ENCODE assay signal across 1 cellular context in the genomic region with DNA sequence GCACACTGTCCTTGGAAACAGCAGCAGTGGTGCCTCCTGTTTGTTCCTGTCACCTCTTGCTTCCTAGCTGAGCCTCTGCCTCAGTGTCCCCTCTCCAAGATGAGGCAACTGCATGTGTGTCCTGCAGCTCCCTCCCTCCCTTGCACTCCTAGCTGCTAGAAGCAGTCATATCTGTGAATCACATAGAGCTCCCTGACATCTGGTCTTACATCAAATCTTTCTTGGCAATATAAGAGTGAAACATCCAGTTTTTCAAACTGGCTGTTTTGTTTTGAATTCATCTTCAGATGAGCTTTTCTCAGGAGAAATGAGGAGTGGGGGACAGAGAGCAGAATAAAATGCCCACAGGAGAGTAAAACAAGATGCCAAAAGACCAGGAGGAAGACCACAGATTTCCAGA.
TF ChIP-seq lines count a peak whose summit lies in the region.

No MANE protein-coding gene starts in this region.

TF ChIP-seq in H1, 55 proteins besides CTCF, POLR2A, EP300 and RAD21:
- no peak for TF ChIP-seq RBBP5 (IDR thresholded peaks at IDR 0.05; ENCODE audit: borderline replicate concordance, low read depth, low read length)
- TF ChIP-seq TBP (IDR thresholded peaks at IDR 0.05; ENCODE audit: low read depth, low read length) = no peak
- no peak for TF ChIP-seq SUZ12 (IDR thresholded peaks at IDR 0.05; ENCODE audit: low read length)
- no peak for TF ChIP-seq HDAC6 (IDR thresholded peaks at IDR 0.05; ENCODE audit: low read depth, low read length)
- TF ChIP-seq GABPA (IDR thresholded peaks at IDR 0.05; ENCODE audit: borderline replicate concordance, insufficient read depth, low read length) = no peak
- no peak for TF ChIP-seq RNF2 (IDR thresholded peaks at IDR 0.05; ENCODE audit: borderline replicate concordance, low read depth, low read length, missing control alignments, poor library complexity, severe bottlenecking)
- TF ChIP-seq RXRA (IDR thresholded peaks at IDR 0.05; ENCODE audit: insufficient read depth, low read depth, low read length) = no peak
- TF ChIP-seq SP2 (IDR thresholded peaks at IDR 0.05; ENCODE audit: low read length) = no peak
- no peak for TF ChIP-seq JUND (IDR thresholded peaks at IDR 0.05; ENCODE audit: low read length)
- TF ChIP-seq JUN (IDR thresholded peaks at IDR 0.05; ENCODE audit: low read depth, low read length) = no peak
- no peak for TF ChIP-seq TAF1 (IDR thresholded peaks at IDR 0.05; ENCODE audit: low read depth, low read length)
- TF ChIP-seq CREB1 (IDR thresholded peaks at IDR 0.05) = no peak
- TF ChIP-seq SP4 (IDR thresholded peaks at IDR 0.05; ENCODE audit: low read length) = no peak
- TF ChIP-seq PHF8 (conservative IDR thresholded peaks at IDR 0.05; ENCODE audit: low read depth, low read length) = no peak
- no peak for TF ChIP-seq POU5F1 (IDR thresholded peaks at IDR 0.05; ENCODE audit: low read depth, low read length)
